In genomic region chr10:16386855-16387254, GRCh38 we compare ENCODE assay signal across 19 cellular contexts. TPM values are rescaled to one million over a fixed set of nuclear protein-coding genes. Genes with fewer than 3 reads are reported as not detected.
A peak's percentile ranks its signal among the peaks of the same experiment; 100 is the strongest.
DNase-seq lines count a peak whose midpoint lies in the region; ATAC-seq and TF ChIP-seq lines count a peak whose summit lies in the region.
"Had no signal": no experiment of that assay in that cellular context is flagged by ENCODE, and none has a peak within 500 bp of the region (broad histone marks: within the 10 kb centered on the region; RNA-seq: fewer than 3 reads in every experiment).

No MANE protein-coding gene starts in this region.

- H3K9ac ChIP-seq in H9 (ENCODE audit: extremely low read depth, insufficient read length, low read length), result no peak overlapping the region
- H3K9ac ChIP-seq: SK-N-SH had no signal

- no peaks in the 10 kb centered on the region for H3K79me1 ChIP-seq in H9 (ENCODE audit: insufficient read depth, low read depth, low read length, poor library complexity, severe bottlenecking)

- no peak for TF ChIP-seq CTCF in H9 (conservative IDR thresholded peaks at IDR 0.05)
- no peak for TF ChIP-seq CTCF in upper lobe of right lung (IDR thresholded peaks at IDR 0.05)
- no peak for TF ChIP-seq CTCF in foreskin keratinocyte (conservative IDR thresholded peaks at IDR 0.05)

- no CpG with 5 or more reads among the region's 9 CpGs for WGBS in H9 (ENCODE audit: extremely low coverage, insufficient read length, low lambda C conversion rate)
- WGBS in iPS DF 6.9 (ENCODE audit: insufficient coverage, insufficient read length), result 100% methylated on average over 2 of the region's 9 CpGs

- no peaks in the 10 kb centered on the region for H3K23me2 ChIP-seq in H9 (ENCODE audit: insufficient read length, low read depth, low read length, poor library complexity, severe bottlenecking)

- H2BK15ac ChIP-seq in H9 (ENCODE audit: low read depth, low read length), result no peak overlapping the region

- H3K4me1 ChIP-seq in H9 (ENCODE audit: insufficient read depth, low read length) (peaks cover 4% of the 10 kb centered on the region; the same call in 1 of the 2 replicates), iPS DF 6.9 (ENCODE audit: control insufficient read depth, insufficient read depth, low read length) (no peaks in the 10 kb centered on the region), upper lobe of right lung (no peaks in the 10 kb centered on the region), foreskin keratinocyte (no peaks in the 10 kb centered on the region)
- H3K4me1 ChIP-seq: Peyer's patch had no signal

- DNase-seq in COLO668 (lab: John Stamatoyannopoulos, UW; ENCODE audit: unreplicated experiment) (peak; percentile 15), H9 (peak; percentile 84), NCI-H510A treated with DMSO at 0.1 percent for 48 hours (lab: John Stamatoyannopoulos, UW) (peak; percentile 6), iPS DF 6.9 (ENCODE audit: low read depth, low spot score) (peak; percentile 58), upper lobe of right lung (no peak), NOMO-1 treated with DMSO at 0.1 percent for 48 hours (lab: John Stamatoyannopoulos, UW; ENCODE audit: unreplicated experiment) (no peak), foreskin keratinocyte (no peak)
- DNase-seq: Calu3; CD4-positive, CD25-positive, alpha-beta regulatory T cell; EL; NCI-H1092; NCI-H1930; NCI-H2227 treated with DMSO at 0.1 percent for 48 hours; NCI-H526 treated with DMSO at 0.1 percent for 48 hours; Peyer's patch; Right ventricle myocardium superior; SK-N-SH; T-helper 1 cell had no signal

- H2BK20ac ChIP-seq in H9 (ENCODE audit: low read depth, low read length, poor library complexity, severe bottlenecking), result no peak overlapping the region

- H2BK120ac ChIP-seq in H9 (ENCODE audit: low read depth, low read length, poor library complexity, severe bottlenecking), result no peak overlapping the region

- no peak overlapping the region for H2BK12ac ChIP-seq in H9 (ENCODE audit: insufficient read length, low read depth, low read length)

- no peak overlapping the region for H3K4me2 ChIP-seq in H9 (ENCODE audit: insufficient read depth, insufficient read length, low read length)
- H3K4me2 ChIP-seq: SK-N-SH had no signal

- no peaks in the 10 kb centered on the region for H3K36me3 ChIP-seq in iPS DF 6.9 (ENCODE audit: control insufficient read depth, insufficient read depth, low read length)
- no peaks in the 10 kb centered on the region for H3K36me3 ChIP-seq in upper lobe of right lung
- H3K36me3 ChIP-seq: Peyer's patch had no signal

- intact Hi-C loops in upper lobe of right lung (cut with DNase I), result no loop called here

- no peak overlapping the region for H3K18ac ChIP-seq in H9 (ENCODE audit: insufficient read length, low read depth, low read length)

- ATAC-seq in upper lobe of right lung (no peak), foreskin keratinocyte (no peak)
- ATAC-seq: K562 had no signal

- no peak overlapping the region for H3T11ph ChIP-seq in H9 (ENCODE audit: low read length)

- no peak overlapping the region for H3K4ac ChIP-seq in H9 (ENCODE audit: low read depth, low read length)

- H3K9me3 ChIP-seq in H9 (ENCODE audit: control insufficient read depth, low read depth, low read length), result no peaks in the 10 kb centered on the region
- no peaks in the 10 kb centered on the region for H3K9me3 ChIP-seq in iPS DF 6.9 (ENCODE audit: control insufficient read depth, insufficient read depth, low read length)
- H3K9me3 ChIP-seq in upper lobe of right lung, result no peaks in the 10 kb centered on the region
- H3K9me3 ChIP-seq: Peyer's patch, SK-N-SH had no signal

- no peak overlapping the region for H3K56ac ChIP-seq in H9 (ENCODE audit: insufficient read length, low read depth, low read length)

- H3K27me3 ChIP-seq in H9 (ENCODE audit: insufficient read depth, low read length), result no peaks in the 10 kb centered on the region
- no peaks in the 10 kb centered on the region for H3K27me3 ChIP-seq in iPS DF 6.9 (ENCODE audit: control insufficient read depth, insufficient read depth, low read length)
- H3K27me3 ChIP-seq in upper lobe of right lung, result no peaks in the 10 kb centered on the region
- H3K27me3 ChIP-seq in foreskin keratinocyte, result no peaks in the 10 kb centered on the region
- H3K27me3 ChIP-seq: Peyer's patch had no signal

- H3K14ac ChIP-seq in H9 (ENCODE audit: insufficient read depth, low read length), result no peak overlapping the region

- peak overlapping the region; percentile 8 for H3K27ac ChIP-seq in H9 (ENCODE audit: insufficient read length, low read depth, low read length)
- no peak overlapping the region for H3K27ac ChIP-seq in iPS DF 6.9 (ENCODE audit: low read length)
- no peak overlapping the region for H3K27ac ChIP-seq in upper lobe of right lung
- no peak overlapping the region for H3K27ac ChIP-seq in foreskin keratinocyte
- H3K27ac ChIP-seq: Peyer's patch had no signal

- no peak overlapping the region for H2BK5ac ChIP-seq in H9 (ENCODE audit: insufficient read length, low read length)

- H2AFZ ChIP-seq in H9 (ENCODE audit: low read length), result no peak overlapping the region

- H3K4me1 Mint-ChIP-seq in H9, result peaks cover 35 to 45% of the 10 kb centered on the region in 2 experiments

- H4K8ac ChIP-seq in H9 (replicated peaks; ENCODE audit: insufficient read length, low read depth, low read length), result no peak overlapping the region

- no peak overlapping the region for H2AK5ac ChIP-seq in H9 (ENCODE audit: insufficient read length, low read length)

- peak overlapping the region; percentile 80 to 98 (median 93) for H3K27ac Mint-ChIP-seq in H9
- H3K27ac Mint-ChIP-seq: CD4-positive, CD25-positive, alpha-beta regulatory T cell had no signal

- H4K20me1 ChIP-seq in H9 (ENCODE audit: control insufficient read depth, insufficient read depth, insufficient read length), result no peaks in the 10 kb centered on the region

- H3K4me3 ChIP-seq in iPS DF 6.9 (ENCODE audit: low read length) (no peak overlapping the region), upper lobe of right lung (no peak overlapping the region)
- H3K4me3 ChIP-seq: K562, Peyer's patch had no signal

- H3K4me3 Mint-ChIP-seq in H9, result peak overlapping the region; percentile 36 to 71
- H3K4me3 Mint-ChIP-seq: CD4-positive, CD25-positive, alpha-beta regulatory T cell had no signal

- H3K79me2 ChIP-seq in H9 (ENCODE audit: insufficient read depth, low read length), result no peaks in the 10 kb centered on the region

- H3K27me3 Mint-ChIP-seq in H9 (ENCODE audit: low read depth), result no peaks in the 10 kb centered on the region

- no peak overlapping the region for H4K91ac ChIP-seq in H9 (ENCODE audit: insufficient read length, low read depth, low read length)

- no peaks in the 10 kb centered on the region; a peak in 1 of 5 replicates for H3K9me3 Mint-ChIP-seq in H9
- H3K9me3 Mint-ChIP-seq: CD4-positive, CD25-positive, alpha-beta regulatory T cell had no signal

- peaks cover 0 to 7% (median 0%) of the 10 kb centered on the region in 3 experiments; a peak in 3 of 7 replicates for H3K36me3 Mint-ChIP-seq in H9 (ENCODE audit: insufficient read depth in 1 of 3, low read depth in 3 of 3)
- H3K36me3 Mint-ChIP-seq: CD4-positive, CD25-positive, alpha-beta regulatory T cell had no signal

- H4K5ac ChIP-seq in H9 (ENCODE audit: insufficient read length, low read depth, low read length), result no peak overlapping the region

- no peak overlapping the region for H3K23ac ChIP-seq in H9 (ENCODE audit: insufficient read length, low read depth, low read length)

RNA-seq across cellular contexts. Expression of gene PTER, which starts 50.0 kb away (rescaled TPM):
- total RNA-seq in H9 (2021), result 8.8 and 10.1 TPM in 2 replicates
- total RNA-seq in upper lobe of right lung, result 18.1 TPM
- 9.0 and 10.1 TPM in 2 replicates for total RNA-seq in foreskin keratinocyte
- 2.1 and 2.7 TPM in 2 replicates for polyA plus RNA-seq in foreskin keratinocyte
- polyA plus RNA-seq: SK-N-SH had no signal

Comparison
In these comparisons a context has a peak if more than half of its experiments do, and no peak if none do; other contexts are left out.
1. DNase-seq: peak in COLO668 (single experiment), H9 (single experiment), NCI-H510A treated with DMSO at 0.1 percent for 48 hours (single experiment) and iPS DF 6.9 (single experiment); none in upper lobe of right lung (single experiment), NOMO-1 treated with DMSO at 0.1 percent for 48 hours (single experiment) and foreskin keratinocyte (0 of 2).